In genomic region chr11:58788355-58789023, GRCh38 we compare ENCODE assay signal across 2 cellular contexts.
TF ChIP-seq lines count a peak whose summit lies in the region.

No MANE protein-coding gene starts in this region.

TF ChIP-seq in GM12891, 5 proteins besides CTCF, POLR2A, EP300 and RAD21:
- no peak for TF ChIP-seq SPI1 (IDR thresholded peaks at IDR 0.05; ENCODE audit: low read depth, low read length)
- TF ChIP-seq TAF1 (IDR thresholded peaks at IDR 0.05; ENCODE audit: low read depth, low read length), result no peak
- TF ChIP-seq POLR2AphosphoS5 (IDR thresholded peaks at IDR 0.05; ENCODE audit: low read depth, low read length), result no peak
- no peak for TF ChIP-seq POU2F2 (IDR thresholded peaks at IDR 0.05; ENCODE audit: low read depth, low read length)

TF ChIP-seq in SK-N-SH, 30 proteins besides CTCF, POLR2A, EP300 and RAD21:
- TF ChIP-seq NRF1 (IDR thresholded peaks at IDR 0.05; ENCODE audit: low read depth, low read length) (no peak), PBX3 (IDR thresholded peaks at IDR 0.05) (no peak), SMC3 (IDR thresholded peaks at IDR 0.05; ENCODE audit: low read depth, low read length) (peak; percentile 65)
